Comparison of ENCODE assay signal across 18 cellular contexts in genomic region chr5:180821538-180821937, GRCh38. TPM values are rescaled to one million over a fixed set of nuclear protein-coding genes. Genes with fewer than 3 reads are reported as not detected.
A peak's percentile ranks its signal among the peaks of the same experiment; 100 is the strongest.
DNase-seq lines count a peak whose midpoint lies in the region; ATAC-seq and TF ChIP-seq lines count a peak whose summit lies in the region.
"Had no signal": no experiment of that assay in that cellular context is flagged by ENCODE, and none has a peak within 500 bp of the region (broad histone marks: within the 10 kb centered on the region; RNA-seq: fewer than 3 reads in every experiment).

No MANE protein-coding gene starts in this region.

- H3K36me3 ChIP-seq in heart right ventricle (no peaks in the 10 kb centered on the region), hepatocyte (replicated peaks; ENCODE audit: insufficient read depth, low read depth) (no peaks in the 10 kb centered on the region), skeletal muscle tissue (ENCODE audit: control insufficient read depth in 3 of 3, insufficient read depth in 3 of 3, low read length in 3 of 3) (no peaks in the 10 kb centered on the region), MG63 (no peaks in the 10 kb centered on the region)

- H3K9ac ChIP-seq in skeletal muscle tissue (ENCODE audit: low read depth in 1 of 3, low read length in 3 of 3) = no peak overlapping the region

- no peak overlapping the region for H3K4me3 Mint-ChIP-seq in activated T-cell treated with anti-CD3 and anti-CD28 coated beads, Interleukin-2, amount 50 U/mL, for 4 hours
- H3K4me3 Mint-ChIP-seq: activated naive CD4-positive, alpha-beta T cell treated with anti-CD3 and anti-CD28 coated beads for 36 hours; neural crest cell had no signal

- no peaks in the 10 kb centered on the region for H4K20me1 ChIP-seq in hepatocyte (ENCODE audit: insufficient read depth, poor library complexity, severe bottlenecking)

- H3K27me3 Mint-ChIP-seq in activated T-cell treated with anti-CD3 and anti-CD28 coated beads, Interleukin-2, amount 50 U/mL, for 4 hours (ENCODE audit: low read depth) = no peaks in the 10 kb centered on the region

- H3K27me3 ChIP-seq in heart right ventricle (no peaks in the 10 kb centered on the region), hepatocyte (no peaks in the 10 kb centered on the region), skeletal muscle tissue (ENCODE audit: control insufficient read depth in 3 of 3, insufficient read depth in 3 of 3, low read length in 3 of 3) (no peaks in the 10 kb centered on the region), MG63 (no peaks in the 10 kb centered on the region)

- no peaks in the 10 kb centered on the region for H3K9me2 ChIP-seq in hepatocyte (replicated peaks; ENCODE audit: insufficient read depth)

- H3K4me3 ChIP-seq in heart right ventricle (no peak overlapping the region), hepatocyte (no peak overlapping the region), skeletal muscle tissue (ENCODE audit: low read length in 3 of 3) (no peak overlapping the region), MG63 (no peak overlapping the region)
- H3K4me3 ChIP-seq: SK-N-MC had no signal

- intact Hi-C loops in heart right ventricle (cut with DNase I) (no loop called here), Right ventricle myocardium inferior (cut with DNase I) (no loop called here)

- no peaks in the 10 kb centered on the region for H3K9me3 Mint-ChIP-seq in activated T-cell treated with anti-CD3 and anti-CD28 coated beads, Interleukin-2, amount 50 U/mL, for 4 hours
- H3K9me3 Mint-ChIP-seq: activated naive CD4-positive, alpha-beta T cell treated with anti-CD3 and anti-CD28 coated beads for 36 hours; neural crest cell had no signal

- H3K79me2 ChIP-seq in hepatocyte = no peaks in the 10 kb centered on the region

- no peak for TF ChIP-seq CTCF in heart right ventricle (IDR thresholded peaks at IDR 0.05)
- no peak for TF ChIP-seq CTCF in hepatocyte (IDR thresholded peaks at IDR 0.05; ENCODE audit: poor library complexity)

- H3K4me2 ChIP-seq in hepatocyte = no peak overlapping the region

- H2AFZ ChIP-seq in hepatocyte = no peak overlapping the region

- peaks cover 45% of the 10 kb centered on the region for H3K4me1 Mint-ChIP-seq in activated T-cell treated with anti-CD3 and anti-CD28 coated beads, Interleukin-2, amount 50 U/mL, for 4 hours (ENCODE audit: low read depth)

- DNase-seq in heart right ventricle (no peak), Right ventricle myocardium inferior (ENCODE audit: missing footprints) (no peak), hepatocyte (ENCODE audit: low spot score) (no peak), NCI-H1436 treated with DMSO at 0.1 percent for 48 hours (lab: John Stamatoyannopoulos, UW) (no peak), MG63 (no peak)
- no peak for DNase-seq in activated T-cell treated with anti-CD3 and anti-CD28 coated beads, Interleukin-2, amount 50 U/mL, for 4 hours
- DNase-seq in stimulated activated naive CD4-positive, alpha-beta T cell treated with Interleukin-2 at 50 U/mL for 16 hours (lab: John Stamatoyannopoulos, UW) = no peak
- DNase-seq: activated CD4-positive, alpha-beta T cell treated with anti-CD3 and anti-CD28 coated beads for 4 hours; activated CD8-positive, alpha-beta memory T cell treated with anti-CD3 and anti-CD28 coated beads, Interleukin-2, amount 50 U/mL, for 4 hours; activated naive CD4-positive, alpha-beta T cell treated with anti-CD3 and anti-CD28 coated beads for 36 hours; C1 segment of cervical spinal cord; dermis blood vessel endothelial cell; DMS 273 treated with DMSO at 0.1 percent for 48 hours; NCI-H2029 treated with DMSO at 0.1 percent for 48 hours; NCI-H524 treated with DMSO at 0.1 percent for 48 hours had no signal

- H3K27ac ChIP-seq in heart right ventricle = peak overlapping the region in 9 of 10 donors; percentile 21 to 89 (median 83)
- peak overlapping the region; percentile 57 for H3K27ac ChIP-seq in hepatocyte
- peak overlapping the region; percentile 73 for H3K27ac ChIP-seq in skeletal muscle tissue (ENCODE audit: low read depth, low read length)
- H3K27ac ChIP-seq: SK-N-MC had no signal

- H3K9me3 ChIP-seq in heart right ventricle = no peaks in the 10 kb centered on the region
- no peaks in the 10 kb centered on the region for H3K9me3 ChIP-seq in hepatocyte (ENCODE audit: low read depth)
- H3K9me3 ChIP-seq in skeletal muscle tissue (ENCODE audit: control insufficient read depth in 3 of 3, low read length in 3 of 3) = no peaks in the 10 kb centered on the region
- no peaks in the 10 kb centered on the region for H3K9me3 ChIP-seq in MG63

- ATAC-seq in heart right ventricle (no peak), Right ventricle myocardium inferior (no peak)
- no peak for ATAC-seq in activated T-cell treated with anti-CD3 and anti-CD28 coated beads, Interleukin-2, amount 50 U/mL, for 4 hours

- WGBS in heart right ventricle, 2 donors = 95 to 96% methylated on average over 4 of the region's 4 CpGs
- 92% methylated on average over 4 of the region's 4 CpGs for WGBS in hepatocyte (ENCODE audit: low lambda C conversion rate, missing lambda C conversion rate)

- H3K4me1 ChIP-seq in heart right ventricle = peaks cover 17 to 92% (median 79%) of the 10 kb centered on the region in 9 donors
- peaks cover 9% of the 10 kb centered on the region for H3K4me1 ChIP-seq in hepatocyte (ENCODE audit: insufficient read depth)
- H3K4me1 ChIP-seq in skeletal muscle tissue (ENCODE audit: control insufficient read depth in 3 of 3, insufficient read depth in 3 of 3, low read length in 3 of 3) = peaks cover 33 to 56% (median 51%) of the 10 kb centered on the region in 3 donors

- H3K36me3 Mint-ChIP-seq in activated T-cell treated with anti-CD3 and anti-CD28 coated beads, Interleukin-2, amount 50 U/mL, for 4 hours (ENCODE audit: insufficient read depth) = peaks cover 3% of the 10 kb centered on the region

RNA-seq across cellular contexts. Expression of gene MGAT1, which starts 18.9 kb away (rescaled TPM):
- total RNA-seq in heart right ventricle = 100 to 1,000 TPM in 2 of 10 donors, 10 to 100 TPM in 8; 50.1 to 118 (median 59.7) TPM
- polyA plus RNA-seq in heart right ventricle = 100 to 1,000 TPM in 1 of 2 donors, 10 to 100 TPM in 1; 71.7 to 127 TPM
- 76.0 TPM for total RNA-seq in Right ventricle myocardium inferior
- total RNA-seq in hepatocyte = 137 and 152 TPM in 2 replicates
- polyA plus RNA-seq in hepatocyte = 149 and 151 TPM in 2 replicates
- total RNA-seq in skeletal muscle tissue = 38.1 TPM
- total RNA-seq in activated T-cell treated with anti-CD3 and anti-CD28 coated beads, Interleukin-2, amount 50 U/mL, for 4 hours = 10 to 100 TPM; 76.8 to 89.3 (median 85.0) TPM
- total RNA-seq in MG63 (2014; rRNA removed; shearing (Covaris generic); ENCODE audit: low replicate concordance) = 186 and 189 TPM in 2 replicates

RNA-seq across cellular contexts. Expression of gene ZFP62, which starts 39.5 kb away (rescaled TPM):
- total RNA-seq in heart right ventricle (10 to 100 TPM; 11.3 to 17.6 (median 13.6) TPM), Right ventricle myocardium inferior (14.7 TPM), hepatocyte (30.0 and 31.7 TPM in 2 replicates), skeletal muscle tissue (16.2 TPM)
- polyA plus RNA-seq in heart right ventricle (10 to 100 TPM in 1 of 2 donors, 1 to 10 TPM in 1; 6.4 to 24.9 TPM), hepatocyte (13.5 and 18.0 TPM in 2 replicates)
- total RNA-seq in activated T-cell treated with anti-CD3 and anti-CD28 coated beads, Interleukin-2, amount 50 U/mL, for 4 hours = 10 to 100 TPM; 20.6 to 23.0 (median 22.4) TPM
- 23.6 and 52.7 TPM in 2 replicates for total RNA-seq in MG63 (2014; rRNA removed; shearing (Covaris generic); ENCODE audit: low replicate concordance)
